ENCODE assay signal across 8 cellular contexts in genomic region chr17:49227436-49228261, GRCh38. TPM values are rescaled to one million over a fixed set of nuclear protein-coding genes. Genes with fewer than 3 reads are reported as not detected.
A peak's percentile ranks its signal among the peaks of the same experiment; 100 is the strongest.
DNase-seq lines count a peak whose midpoint lies in the region; ATAC-seq and TF ChIP-seq lines count a peak whose summit lies in the region.

No MANE protein-coding gene starts in this region.

- peaks cover 8% of the 10 kb centered on the region; the same call in 1 of the 2 replicates for H3K4me1 ChIP-seq in OCI-LY3 (ENCODE audit: low read length)

- DNase-seq in CMK (ENCODE audit: low read depth) (peak; percentile 67), HS-27A (ENCODE audit: low read depth) (peak; percentile 36), activated T-cell treated with anti-CD3 and anti-CD28 coated beads for 1 hour (ENCODE audit: low read depth) (peak; percentile 77), epithelial cell of proximal tubule (ENCODE audit: low read depth) (peak; percentile 7)
- DNase-seq in naive thymus-derived CD8-positive, alpha-beta T cell = peak; percentile 60 to 90 (median 73)
- DNase-seq in stimulated activated naive CD4-positive, alpha-beta T cell (lab: John Stamatoyannopoulos, UW) = peak in 5 of 6 experiments; percentile 54 to 77 (median 64)

- H3K27me3 Mint-ChIP-seq in naive thymus-derived CD8-positive, alpha-beta T cell = peaks cover 0 to 3% (median 0%) of the 10 kb centered on the region in 5 donors

- POLR2A ChIA-PET in naive thymus-derived CD8-positive, alpha-beta T cell (lab: Charles Lee) = interaction anchor here (0.8 to 8.9 kb wide), 5 partner anchors 11 to 47 kb away, joined by 3 to 112 read pairs (median 20); no protein-coding TSS in a partner anchor

- no peak overlapping the region for H3K9ac ChIP-seq in OCI-LY3 (ENCODE audit: low read length)

- H3K27ac Mint-ChIP-seq in naive thymus-derived CD8-positive, alpha-beta T cell = peak overlapping the region in 4 of 10 donors; percentile 33 to 88 (median 62)

- H3K4me1 Mint-ChIP-seq in naive thymus-derived CD8-positive, alpha-beta T cell = peaks cover 25 to 56% (median 46%) of the 10 kb centered on the region in 4 donors

- H3K27me3 ChIP-seq in OCI-LY3 (ENCODE audit: low read depth, low read length) = peaks cover 4% of the 10 kb centered on the region

- H3K36me3 Mint-ChIP-seq in naive thymus-derived CD8-positive, alpha-beta T cell = peaks cover 0 to 4% (median 0%) of the 10 kb centered on the region in 3 donors

- no peaks in the 10 kb centered on the region for H3K9me3 ChIP-seq in OCI-LY3 (ENCODE audit: insufficient read depth, low read length)

- H4K20me1 ChIP-seq in OCI-LY3 (ENCODE audit: insufficient read depth, low read length) = no peaks in the 10 kb centered on the region

- H3K4me3 Mint-ChIP-seq in naive thymus-derived CD8-positive, alpha-beta T cell = peak overlapping the region in 4 of 10 donors; percentile 16 to 60 (median 50)

- H3K4me2 ChIP-seq in OCI-LY3 (ENCODE audit: low read length) = no peak overlapping the region

- no peaks in the 10 kb centered on the region for H3K79me2 ChIP-seq in OCI-LY3 (ENCODE audit: low read length)

- no peak overlapping the region for H3K27ac ChIP-seq in OCI-LY3 (ENCODE audit: low read length)

- H3K36me3 ChIP-seq in OCI-LY3 (replicated peaks; ENCODE audit: low read depth, low read length) = peaks cover 3% of the 10 kb centered on the region

- H3K4me3 ChIP-seq in OCI-LY3 (ENCODE audit: low read length) = no peak overlapping the region
- no peak overlapping the region for H3K4me3 ChIP-seq in epithelial cell of proximal tubule (ENCODE audit: low read depth, low read length)

- H2AFZ ChIP-seq in OCI-LY3 (ENCODE audit: low read depth, low read length) = no peak overlapping the region

- TF ChIP-seq CTCF in OCI-LY3 (IDR thresholded peaks at IDR 0.05; ENCODE audit: low read depth, low read length) = peak; percentile 88
- peak; percentile 90 for TF ChIP-seq CTCF in epithelial cell of proximal tubule (conservative IDR thresholded peaks at IDR 0.05; ENCODE audit: low read depth, low read length)

- no peaks in the 10 kb centered on the region for H3K9me3 Mint-ChIP-seq in naive thymus-derived CD8-positive, alpha-beta T cell

- ATAC-seq in naive thymus-derived CD8-positive, alpha-beta T cell = peak; percentile 29 to 37
- ATAC-seq in HG03432 (IDR thresholded peaks at IDR 0.05; ENCODE audit: unreplicated experiment) = no peak

RNA-seq across cellular contexts. Expression of gene PHOSPHO1, which starts 2.9 kb away (rescaled TPM):
- total RNA-seq in epithelial cell of proximal tubule = 0.22 TPM in 1 of 2 replicates, not detected in the other
- total RNA-seq in naive thymus-derived CD8-positive, alpha-beta T cell = not detected
- polyA plus RNA-seq in naive thymus-derived CD8-positive, alpha-beta T cell = under 1 TPM; 0.25 to 0.62 (median 0.35) TPM

RNA-seq across cellular contexts. Expression of gene ABI3, which starts 17.1 kb away (rescaled TPM):
- total RNA-seq in epithelial cell of proximal tubule = 0.86 and 1.1 TPM in 2 replicates
- 10 to 100 TPM; 16.6 to 16.9 TPM for total RNA-seq in naive thymus-derived CD8-positive, alpha-beta T cell
- polyA plus RNA-seq in naive thymus-derived CD8-positive, alpha-beta T cell = 10 to 100 TPM; 27.7 to 50.7 (median 48.4) TPM

RNA-seq across cellular contexts. Expression of gene GNGT2, which starts 17.3 kb away (rescaled TPM):
- total RNA-seq in epithelial cell of proximal tubule = 1.4 and 1.8 TPM in 2 replicates
- total RNA-seq in naive thymus-derived CD8-positive, alpha-beta T cell = 1 to 10 TPM; 4.7 to 7.0 TPM
- 10 to 100 TPM; 14.7 to 25.8 (median 17.1) TPM for polyA plus RNA-seq in naive thymus-derived CD8-positive, alpha-beta T cell

Comparison
In these comparisons a context has a peak if more than half of its experiments do, and no peak if none do; other contexts are left out.
1. DNase-seq: peak in every context shown above with its lines; median percentile 77 in activated T-cell treated with anti-CD3 and anti-CD28 coated beads for 1 hour; 73 in naive thymus-derived CD8-positive, alpha-beta T cell; 67 in CMK; 64 in stimulated activated naive CD4-positive, alpha-beta T cell; 36 in HS-27A; 7 in epithelial cell of proximal tubule.